17 cellular contexts compared by ENCODE assay signal in genomic region chr5:38417658-38418017, GRCh38.
"Had no signal": no experiment of that assay in that cellular context is flagged by ENCODE, and none has a peak within 500 bp of the region (broad histone marks: within the 10 kb centered on the region; RNA-seq: fewer than 3 reads in every experiment).

No MANE protein-coding gene starts in this region.

- H3K4me3 ChIP-seq: adrenal gland, left lung, neural progenitor cell, transverse colon had no signal

- H3K4me2 ChIP-seq: neural progenitor cell had no signal

- H2AFZ ChIP-seq: neural progenitor cell had no signal

- H3K9me3 ChIP-seq: adrenal gland, left lung, transverse colon had no signal

- ATAC-seq: activated T-helper 17 cell treated with anti-CD3 and anti-CD28 coated beads, Interleukin-2, amount 50 U/mL, for 72 hours; esophagus mucosa; left lung; stimulated activated memory B cell treated with anti-CD40 and anti-IgM and Interleukin-4, amounts not matched to agents 10 μg/mL and 1 μg/mL and 100 μg/mL, for 72 hours had no signal

- H3K27me3 ChIP-seq: neural progenitor cell, transverse colon had no signal

- DNase-seq: activated B cell treated with CpG ODN at 0.5 μM for 24 hours; activated CD4-positive, alpha-beta T cell treated with anti-CD3 and anti-CD28 coated beads, Interleukin-2, amount 10 ng/mL, durations not matched to agents 7 days and 5 days; activated naive CD4-positive, alpha-beta T cell treated with anti-CD3 and anti-CD28 coated beads, Interleukin-2, amount 10 ng/mL, durations not matched to agents 7 days and 5 days; activated T-cell treated with anti-CD3 and anti-CD28 coated beads for 4 hours; cerebellar nuclear complex; foreskin melanocyte; head of caudate nucleus; left lung; mesendoderm; retina; transverse colon had no signal

- H3K27ac ChIP-seq: left lung, neural progenitor cell, transverse colon had no signal

- H3K9ac ChIP-seq: neural progenitor cell had no signal

- H3K36me3 ChIP-seq: adrenal gland, left lung, neural progenitor cell, transverse colon had no signal

- FAIRE-seq: islet of Langerhans had no signal

- H3K4me1 ChIP-seq: left lung, neural progenitor cell, transverse colon had no signal
